8 cellular contexts compared by ENCODE assay signal in genomic region chr10:26697922-26698608, GRCh38. TPM values are rescaled to one million over a fixed set of nuclear protein-coding genes. Genes with fewer than 3 reads are reported as not detected.
DNase-seq lines count a peak whose midpoint lies in the region; ATAC-seq and TF ChIP-seq lines count a peak whose summit lies in the region.

No MANE protein-coding gene starts in this region.

- peaks cover 16% of the 10 kb centered on the region for H3K36me3 Mint-ChIP-seq in activated naive CD4-positive, alpha-beta T cell treated with anti-CD3 and anti-CD28 coated beads, Interleukin-2, amount 10 ng/mL, durations not matched to agents 7 days and 5 days
- peaks cover 20% of the 10 kb centered on the region for H3K36me3 Mint-ChIP-seq in T-helper 1 cell treated with Interleukin-12 subunit alpha and Interleukin-12 subunit beta and Interleukin-4 antibody, amounts not matched to agents 30 μg/mL and 1 μg/mL, for 36 hours (ENCODE audit: low read depth)

- H3K27ac Mint-ChIP-seq in activated naive CD4-positive, alpha-beta T cell treated with anti-CD3 and anti-CD28 coated beads, Interleukin-2, amount 10 ng/mL, durations not matched to agents 7 days and 5 days, result peak overlapping the region; percentile 87
- H3K27ac Mint-ChIP-seq in T-helper 1 cell treated with Interleukin-12 subunit alpha and Interleukin-12 subunit beta and Interleukin-4 antibody, amounts not matched to agents 30 μg/mL and 1 μg/mL, for 36 hours, result peak overlapping the region; percentile 89

- DNase-seq in activated naive CD4-positive, alpha-beta T cell treated with anti-CD3 and anti-CD28 coated beads, Interleukin-2, amount 10 ng/mL, durations not matched to agents 7 days and 5 days, result peak; percentile 26
- no peak for DNase-seq in activated naive CD4-positive, alpha-beta T cell treated with Interleukin-2 at 50 U/mL for 16 hours
- DNase-seq in skeletal muscle cell (ENCODE audit: low read depth), result no peak
- no peak for DNase-seq in activated CD4-positive, CD25-positive, alpha-beta regulatory T cell treated with anti-CD3 and anti-CD28 coated beads, Interleukin-2, amount 50 U/mL, for 72 hours
- DNase-seq in hippocampal formation (lab: John Stamatoyannopoulos, UW), result no peak

- ATAC-seq in gastroesophageal sphincter, result no peak
- ATAC-seq in GM18907 (IDR thresholded peaks at IDR 0.05; ENCODE audit: unreplicated experiment), result no peak

- H3K27me3 ChIP-seq in gastroesophageal sphincter, result peaks cover 5% of the 10 kb centered on the region

- peak overlapping the region; percentile 97 for H3K4me3 Mint-ChIP-seq in activated naive CD4-positive, alpha-beta T cell treated with anti-CD3 and anti-CD28 coated beads, Interleukin-2, amount 10 ng/mL, durations not matched to agents 7 days and 5 days
- H3K4me3 Mint-ChIP-seq in T-helper 1 cell treated with Interleukin-12 subunit alpha and Interleukin-12 subunit beta and Interleukin-4 antibody, amounts not matched to agents 30 μg/mL and 1 μg/mL, for 36 hours, result peak overlapping the region; percentile 97

- no peaks in the 10 kb centered on the region for H3K9me3 Mint-ChIP-seq in activated naive CD4-positive, alpha-beta T cell treated with anti-CD3 and anti-CD28 coated beads, Interleukin-2, amount 10 ng/mL, durations not matched to agents 7 days and 5 days
- no peaks in the 10 kb centered on the region for H3K9me3 Mint-ChIP-seq in T-helper 1 cell treated with Interleukin-12 subunit alpha and Interleukin-12 subunit beta and Interleukin-4 antibody, amounts not matched to agents 30 μg/mL and 1 μg/mL, for 36 hours

- H3K4me1 Mint-ChIP-seq in activated naive CD4-positive, alpha-beta T cell treated with anti-CD3 and anti-CD28 coated beads, Interleukin-2, amount 10 ng/mL, durations not matched to agents 7 days and 5 days, result peaks cover 36% of the 10 kb centered on the region
- peaks cover 29% of the 10 kb centered on the region for H3K4me1 Mint-ChIP-seq in T-helper 1 cell treated with Interleukin-12 subunit alpha and Interleukin-12 subunit beta and Interleukin-4 antibody, amounts not matched to agents 30 μg/mL and 1 μg/mL, for 36 hours (ENCODE audit: low read depth)

- TF ChIP-seq EP300 in gastroesophageal sphincter (IDR thresholded peaks at IDR 0.05), result no peak

- H3K27me3 Mint-ChIP-seq in activated naive CD4-positive, alpha-beta T cell treated with anti-CD3 and anti-CD28 coated beads, Interleukin-2, amount 10 ng/mL, durations not matched to agents 7 days and 5 days, result no peaks in the 10 kb centered on the region
- H3K27me3 Mint-ChIP-seq in T-helper 1 cell treated with Interleukin-12 subunit alpha and Interleukin-12 subunit beta and Interleukin-4 antibody, amounts not matched to agents 30 μg/mL and 1 μg/mL, for 36 hours (ENCODE audit: low read depth), result no peaks in the 10 kb centered on the region

- H3K4me3 ChIP-seq in gastroesophageal sphincter, result peak overlapping the region; percentile 57 to 96
- H3K4me3 ChIP-seq in skeletal muscle cell (ENCODE audit: low read depth, low read length), result peak overlapping the region; percentile 80

- no peaks in the 10 kb centered on the region for H3K9me3 ChIP-seq in gastroesophageal sphincter

- peak overlapping the region in 3 of 4 donors; percentile 75 to 92 (median 85) for H3K27ac ChIP-seq in gastroesophageal sphincter

- WGBS in gastroesophageal sphincter (ENCODE audit: low coverage in 1 of 2), 2 donors, result 3 to 6% methylated on average over 13 to 21 of the region's 42 CpGs

- CTCF ChIA-PET in activated naive CD4-positive, alpha-beta T cell treated with anti-CD3 and anti-CD28 coated beads, Interleukin-2, amount 10 ng/mL, durations not matched to agents 7 days and 5 days (lab: Charles Lee), result interaction anchor here (2.3 kb wide), 1 partner anchor 363 kb away, joined by 8 read pairs; no protein-coding TSS in a partner anchor

- TF ChIP-seq POLR2A in gastroesophageal sphincter (IDR thresholded peaks at IDR 0.05), result no peak

- TF ChIP-seq CTCF in gastroesophageal sphincter (IDR thresholded peaks at IDR 0.05), result no peak

- no peaks in the 10 kb centered on the region for H3K36me3 ChIP-seq in gastroesophageal sphincter

- H3K4me1 ChIP-seq in gastroesophageal sphincter, result peaks cover 0 to 22% (median 6%) of the 10 kb centered on the region in 3 donors

RNA-seq across cellular contexts. Expression of gene PDSS1, which starts 0.6 kb away (rescaled TPM):
- 1 to 10 TPM; 3.0 to 5.8 (median 4.0) TPM for total RNA-seq in gastroesophageal sphincter
